ENCODE assay signal across 22 cellular contexts in genomic region chr4:40375090-40375489, GRCh38. TPM values are rescaled to one million over a fixed set of nuclear protein-coding genes. Genes with fewer than 3 reads are reported as not detected.
DNase-seq lines count a peak whose midpoint lies in the region; ATAC-seq, FAIRE-seq and TF ChIP-seq lines count a peak whose summit lies in the region.
"Had no signal": no experiment of that assay in that cellular context is flagged by ENCODE, and none has a peak within 500 bp of the region (broad histone marks: within the 10 kb centered on the region; RNA-seq: fewer than 3 reads in every experiment).

No MANE protein-coding gene starts in this region.

- H3K79me2 ChIP-seq in HepG2 (ENCODE audit: insufficient read depth, low read length) = no peaks in the 10 kb centered on the region
- no peaks in the 10 kb centered on the region for H3K79me2 ChIP-seq in GM23248 (ENCODE audit: insufficient read depth)

- TF ChIP-seq RAD21 in liver (IDR thresholded peaks at IDR 0.05) = peak; percentile 26 to 50
- TF ChIP-seq RAD21 in HepG2 (CRISPR knock-in tag; IDR thresholded peaks at IDR 0.05) = no peak

- BruUV-seq in HepG2 (replicated peaks; lab: Mats Ljungman, UMichigan) = no TSS peak

- no peak overlapping the region for H3K4me3 Mint-ChIP-seq in chondrocyte (ENCODE audit: unreplicated experiment)
- H3K4me3 Mint-ChIP-seq: B cell; CD4-positive, CD25-positive, alpha-beta regulatory T cell; CD8-positive, alpha-beta T cell; HFFc6 had no signal

- H3K4me1 ChIP-seq in liver (ENCODE audit: control insufficient read depth in 4 of 4, insufficient read depth in 4 of 4, low read length in 3 of 4) = peaks cover 0 to 24% (median 18%) of the 10 kb centered on the region in 4 donors
- H3K4me1 ChIP-seq in HepG2 (ENCODE audit: insufficient read depth, low read length) = peaks cover 9% of the 10 kb centered on the region
- H3K4me1 ChIP-seq in pancreas = no peaks in the 10 kb centered on the region
- no peaks in the 10 kb centered on the region for H3K4me1 ChIP-seq in GM23248 (ENCODE audit: insufficient read depth)
- H3K4me1 ChIP-seq: BLaER1, HAP-1 had no signal

- peak overlapping the region in 2 of 3 donors; percentile 17 to 32 for H3K4me3 ChIP-seq in liver (ENCODE audit: low read depth in 1 of 3, low read length in 3 of 3)
- no peak overlapping the region for H3K4me3 ChIP-seq in HepG2 (replicated peaks in 1 of 3; ENCODE audit: insufficient read depth in 1 of 3, low read depth in 2 of 3, low read length in 3 of 3)
- no peak overlapping the region for H3K4me3 ChIP-seq in pancreas
- H3K4me3 ChIP-seq in GM23248 = no peak overlapping the region
- H3K4me3 ChIP-seq: BLaER1, HAP-1 had no signal

- peak overlapping the region; percentile 62 to 63 for H3K27ac ChIP-seq in liver (ENCODE audit: low read depth in 1 of 2, low read length in 2 of 2)
- no peak overlapping the region for H3K27ac ChIP-seq in HepG2 (ENCODE audit: extremely low read length, insufficient read depth, low read length)
- peak overlapping the region in 2 of 4 donors; percentile 34 to 51 for H3K27ac ChIP-seq in pancreas
- H3K27ac ChIP-seq in GM23248 = no peak overlapping the region
- H3K27ac ChIP-seq: 22Rv1, BLaER1, C4-2B had no signal

- CTCF ChIA-PET in HepG2 (lab: Yijun Ruan, JAX; ENCODE audit: low intra/inter-chr PET ratio, low total read pairs) = no interaction called here

- POLR2A ChIA-PET in HepG2 (lab: Yijun Ruan, JAX) = no interaction called here

- no peaks in the 10 kb centered on the region for H3K9me3 Mint-ChIP-seq in chondrocyte (ENCODE audit: low read depth)
- H3K9me3 Mint-ChIP-seq: CD4-positive, CD25-positive, alpha-beta regulatory T cell; CD8-positive, alpha-beta T cell had no signal

- H3K36me3 Mint-ChIP-seq in chondrocyte (ENCODE audit: low read depth) = no peaks in the 10 kb centered on the region
- H3K36me3 Mint-ChIP-seq: CD4-positive, CD25-positive, alpha-beta regulatory T cell; CD8-positive, alpha-beta T cell had no signal

- H3K36me3 ChIP-seq in liver (ENCODE audit: control insufficient read depth in 4 of 4, insufficient read depth in 3 of 4, low read depth in 1 of 4, low read length in 3 of 4) = no peaks in the 10 kb centered on the region
- H3K36me3 ChIP-seq in HepG2 (replicated peaks in 1 of 2; ENCODE audit: control insufficient read depth in 1 of 2, insufficient read depth in 2 of 2, low read length in 2 of 2) = no peaks in the 10 kb centered on the region
- H3K36me3 ChIP-seq in pancreas = no peaks in the 10 kb centered on the region
- H3K36me3 ChIP-seq in GM23248 (ENCODE audit: low read depth) = no peaks in the 10 kb centered on the region
- H3K36me3 ChIP-seq: BLaER1, HAP-1 had no signal

- in situ Hi-C loops in HepG2 (cut with HindIII; ENCODE audit: extremely low pct_ligation_motif_present, low pct_unique_long_range_greater_than_20kb) (no loop called here), GM23248 (cut with MboI) (no loop called here)

- FAIRE-seq in HepG2 (lab: Jason Lieb, UNC) = no peak
- FAIRE-seq in pancreas (lab: Jason Lieb, UNC) = no peak
- FAIRE-seq: A204.1, G401.6, GM12892, H54 had no signal

- no peaks in the 10 kb centered on the region for H3K9me3 ChIP-seq in liver (ENCODE audit: control insufficient read depth in 4 of 4, low read length in 3 of 4)
- H3K9me3 ChIP-seq in HepG2 (ENCODE audit: low read length) = no peaks in the 10 kb centered on the region
- no peaks in the 10 kb centered on the region for H3K9me3 ChIP-seq in pancreas
- no peaks in the 10 kb centered on the region for H3K9me3 ChIP-seq in GM23248 (ENCODE audit: low read depth)
- H3K9me3 ChIP-seq: BLaER1, Caco-2, HAP-1 had no signal

- no peak for TF ChIP-seq EP300 in HepG2 (IDR thresholded peaks at IDR 0.05; ENCODE audit: low read depth in 2 of 2, low read length in 2 of 2)
- TF ChIP-seq EP300 in HepG2 (CRISPR knock-in tag; IDR thresholded peaks at IDR 0.05; ENCODE audit: borderline replicate concordance) = no peak

- H3K9me2 ChIP-seq in GM23248 (ENCODE audit: insufficient read depth) = no peaks in the 10 kb centered on the region

- no peak for DNase-seq in HepG2 (ENCODE audit: low spot score)
- peak; percentile 57 for DNase-seq in left lobe of liver (ENCODE audit: low spot score)
- peak in 1 of 6 donors; percentile 16 for DNase-seq in pancreas
- no peak for DNase-seq in chondrocyte (ENCODE audit: low spot score)
- no peak for DNase-seq in GM23248
- DNase-seq: Caco-2; CD4-positive, CD25-positive, alpha-beta regulatory T cell; CD8-positive, alpha-beta T cell; DMS153; DND-41; GOT3; HFFc6 had no signal

- no peaks in the 10 kb centered on the region for H4K20me1 ChIP-seq in HepG2 (ENCODE audit: insufficient read depth, low read length)
- H4K20me1 ChIP-seq in GM23248 (ENCODE audit: insufficient read depth) = no peaks in the 10 kb centered on the region
- H4K20me1 ChIP-seq: BLaER1 had no signal

- H3K4me1 Mint-ChIP-seq in chondrocyte (ENCODE audit: low read depth) = peaks cover 4% of the 10 kb centered on the region
- H3K4me1 Mint-ChIP-seq: B cell had no signal

- no peaks in the 10 kb centered on the region for H3K27me3 ChIP-seq in liver (ENCODE audit: control insufficient read depth in 4 of 4, insufficient read depth in 4 of 4, low read length in 3 of 4)
- peaks cover 0 to 1% of the 10 kb centered on the region in 2 experiments; a peak in 2 of 5 replicates for H3K27me3 ChIP-seq in HepG2 (ENCODE audit: control insufficient read depth in 1 of 2, insufficient read depth in 2 of 2, low read length in 2 of 2)
- H3K27me3 ChIP-seq in pancreas = no peaks in the 10 kb centered on the region
- no peaks in the 10 kb centered on the region for H3K27me3 ChIP-seq in GM23248 (replicated peaks; ENCODE audit: insufficient read depth)
- H3K27me3 ChIP-seq: BLaER1 had no signal

- H3K4me2 ChIP-seq in HepG2 (ENCODE audit: low read depth, low read length) = no peak overlapping the region
- H3K4me2 ChIP-seq in GM23248 (ENCODE audit: unreplicated experiment) = no peak overlapping the region
- H3K4me2 ChIP-seq: BLaER1 had no signal

- WGBS in liver = 25% methylated on average over 10 of the region's 10 CpGs
- 4% methylated on average over 10 of the region's 10 CpGs for whole genome bisulfite sequencing in HepG2 (ENCODE audit: low lambda C conversion rate)
- 38 to 40% methylated on average over 10 of the region's 10 CpGs for WGBS in pancreas, 2 donors
- 79 to 83% methylated on average over 10 of the region's 10 CpGs for WGBS in GM23248 (ENCODE audit: low coverage in 1 of 2, low lambda C conversion rate in 2 of 2, missing lambda C conversion rate in 2 of 2), 2 experiments

- H3K27me3 Mint-ChIP-seq in chondrocyte (ENCODE audit: low read depth) = peaks cover 4% of the 10 kb centered on the region
- H3K27me3 Mint-ChIP-seq: B cell; CD4-positive, CD25-positive, alpha-beta regulatory T cell had no signal

- H3K9ac ChIP-seq in liver (ENCODE audit: low read depth in 1 of 2, low read length in 2 of 2) (peak overlapping the region in 1 of 2 donors; percentile 15), HepG2 (ENCODE audit: insufficient read depth, low read depth, low read length) (no peak overlapping the region), GM23248 (no peak overlapping the region)
- H3K9ac ChIP-seq: BLaER1 had no signal

- H2AFZ ChIP-seq in HepG2 (ENCODE audit: low read length) (no peak overlapping the region), GM23248 (no peak overlapping the region)

- TF ChIP-seq POLR2A in HepG2 (IDR thresholded peaks at IDR 0.05; ENCODE audit: insufficient read depth in 1 of 2, low read depth in 2 of 2, low read length in 2 of 2) = no peak

- no peak overlapping the region for H3K27ac Mint-ChIP-seq in chondrocyte (ENCODE audit: unreplicated experiment)
- H3K27ac Mint-ChIP-seq: B cell; CD4-positive, CD25-positive, alpha-beta regulatory T cell; CD8-positive, alpha-beta T cell; HFFc6 had no signal

- TF ChIP-seq CTCF in liver (IDR thresholded peaks at IDR 0.05; ENCODE audit: low read depth, low read length, missing input control) = no peak
- TF ChIP-seq CTCF in HepG2 (CRISPR knock-in tag; IDR thresholded peaks at IDR 0.05) = no peak
- TF ChIP-seq CTCF in pancreas (IDR thresholded peaks at IDR 0.05) = no peak
- TF ChIP-seq CTCF in chondrocyte (IDR thresholded peaks at IDR 0.05) = no peak

- no peaks in the 10 kb centered on the region for H3F3A ChIP-seq in GM23248 (ENCODE audit: insufficient read depth)

- intact Hi-C loops in HepG2 (cut with micrococcal nuclease; ENCODE audit: unreplicated experiment) (no loop called here), pancreas (cut with DNase I) (no loop called here)

- no peak for ATAC-seq in HepG2
- ATAC-seq in left lobe of liver = peak; percentile 81
- peak; percentile 18 to 80 (median 52) for ATAC-seq in pancreas
- ATAC-seq: CD8-positive, alpha-beta T cell had no signal

TF ChIP-seq in liver, 16 proteins besides CTCF, POLR2A, EP300 and RAD21 (continues in another document):
- peak; percentile 47 for TF ChIP-seq NR2F2 (IDR thresholded peaks at IDR 0.05)

RNA-seq across cellular contexts. Expression of gene CHRNA9, which starts 40.0 kb away (rescaled TPM):
- not detected for total RNA-seq in liver
- polyA plus RNA-seq in liver = not detected
- total RNA-seq in HepG2 (2016; rRNA removed; fragmentation: Illumina TruSeq; extraction: Trizol) = not detected in 2 replicates
- total RNA-seq in HepG2 (2016; cell fraction: cytosol; rRNA removed; fragmentation: Illumina TruSeq; extraction: Trizol; ENCODE audit: low read depth) = not detected in 2 replicates
- not detected in 2 replicates for total RNA-seq in HepG2 (2016; cell fraction: insoluble cytoplasmic fraction; rRNA removed; fragmentation: Illumina TruSeq; extraction: Trizol)
- total RNA-seq in HepG2 (2016; cell fraction: membrane; rRNA removed; fragmentation: Illumina TruSeq; extraction: Trizol) = not detected in 2 replicates
- not detected in 2 replicates for total RNA-seq in HepG2 (2016; cell fraction: nucleus; rRNA removed; fragmentation: Illumina TruSeq; extraction: Trizol)
- not detected in 2 replicates for polyA plus RNA-seq in HepG2 (2011; rRNA removed)
- not detected in 2 replicates for polyA plus RNA-seq in HepG2 (2011; cell fraction: cytosol; rRNA removed)
- not detected in 2 replicates for polyA plus RNA-seq in HepG2 (2011; cell fraction: nucleus; rRNA removed)
- polyA plus RNA-seq in HepG2 (2012) = not detected in 2 replicates
- polyA plus RNA-seq in HepG2 (2016; cell fraction: cytosol; fragmentation: Illumina TruSeq; extraction: Trizol; ENCODE audit: low read depth) = not detected in 2 replicates
- polyA plus RNA-seq in HepG2 (2016; cell fraction: insoluble cytoplasmic fraction; fragmentation: Illumina TruSeq; extraction: Trizol; ENCODE audit: low read depth) = not detected in 2 replicates
- not detected in 2 replicates for polyA plus RNA-seq in HepG2 (2016; cell fraction: membrane; fragmentation: Illumina TruSeq; extraction: Trizol; ENCODE audit: low read depth)
- polyA plus RNA-seq in HepG2 (2016; cell fraction: nucleus; fragmentation: Illumina TruSeq; extraction: Trizol; ENCODE audit: insufficient read depth, low read depth) = not detected in 2 replicates
- polyA minus RNA-seq in HepG2 (2011; rRNA and poly(A)+ RNA removed; ENCODE audit: low replicate concordance) = 81.4 TPM in 1 of 2 replicates, not detected in the other
- polyA minus RNA-seq in HepG2 (2011; cell fraction: cytosol; rRNA and poly(A)+ RNA removed) = 0.35 TPM in 1 of 2 replicates, not detected in the other
- polyA minus RNA-seq in HepG2 (2011; cell fraction: nucleus; rRNA and poly(A)+ RNA removed) = not detected in 2 replicates
- total RNA-seq in left lobe of liver = not detected
- not detected for total RNA-seq in pancreas
- polyA plus RNA-seq in pancreas = not detected
- total RNA-seq in chondrocyte = 0.36 TPM in 1 of 3 replicates, not detected in the others
- 0.51 and 0.97 TPM in 2 replicates for total RNA-seq in GM23248 (2014; rRNA removed; shearing (Covaris generic))
- 0.41 and 1.2 TPM in 2 replicates for polyA plus RNA-seq in GM23248 (2016; fragmentation: Nextera tagmentation; extraction: Ambion mirVana)
- total RNA-seq: B cell; Caco-2; CD4-positive, CD25-positive, alpha-beta regulatory T cell; HFFc6 had no signal

Comparison
In these comparisons a context has a peak if more than half of its experiments do, and no peak if none do; other contexts are left out.
1. H3K27ac ChIP-seq: peak in liver (2 of 2); none in HepG2 (single experiment) and GM23248 (single experiment).
2. H3K4me3 ChIP-seq: peak in liver (2 of 3); none in HepG2 (0 of 3), pancreas (0 of 4) and GM23248 (single experiment).